ENCODE assay signal across 17 cellular contexts in genomic region chr10:29955308-29955935, GRCh38.
DNase-seq lines count a peak whose midpoint lies in the region; ATAC-seq and TF ChIP-seq lines count a peak whose summit lies in the region.
"Had no signal": no experiment of that assay in that cellular context is flagged by ENCODE, and none has a peak within 500 bp of the region (broad histone marks: within the 10 kb centered on the region; RNA-seq: fewer than 3 reads in every experiment).

No MANE protein-coding gene starts in this region.

- H3K9me3 Mint-ChIP-seq in chondrocyte (ENCODE audit: low read depth) = peaks cover 10% of the 10 kb centered on the region

- peak overlapping the region; percentile 1; the same call in 1 of the 2 replicates for H3K4me2 ChIP-seq in KMS-11

- H3K4me1 ChIP-seq in KMS-11 (ENCODE audit: low read depth, poor library complexity, severe bottlenecking) = peaks cover 14% of the 10 kb centered on the region

- H3K79me2 ChIP-seq in KMS-11 (ENCODE audit: insufficient read depth, low read depth) = no peaks in the 10 kb centered on the region

- H3K36me3 ChIP-seq in KMS-11 (ENCODE audit: insufficient read depth) = no peaks in the 10 kb centered on the region

- H3K27ac ChIP-seq in KMS-11 (no peak overlapping the region), coronary artery (no peak overlapping the region)

- no peak overlapping the region for H3K9ac ChIP-seq in KMS-11

- no peak for TF ChIP-seq CTCF in AG10803 (conservative IDR thresholded peaks at IDR 0.05; ENCODE audit: low read length)
- TF ChIP-seq CTCF in KMS-11 (conservative IDR thresholded peaks at IDR 0.05; ENCODE audit: low read depth, low read length) = no peak
- peak; percentile 26 for TF ChIP-seq CTCF in chondrocyte (IDR thresholded peaks at IDR 0.05)
- TF ChIP-seq CTCF in coronary artery (IDR thresholded peaks at IDR 0.05) = no peak

- no peak overlapping the region for H2AFZ ChIP-seq in KMS-11 (ENCODE audit: low read depth)

- H3K4me3 Mint-ChIP-seq in chondrocyte (ENCODE audit: unreplicated experiment) = no peak overlapping the region
- H3K4me3 Mint-ChIP-seq: stimulated activated memory B cell treated with anti-CD40 and anti-IgM and Interleukin-4, amounts not matched to agents 10 μg/mL and 1 μg/mL and 100 μg/mL, for 72 hours had no signal

- H3K4me3 ChIP-seq in AG10803 (ENCODE audit: low read length) (no peak overlapping the region), KMS-11 (IDR thresholded peaks at IDR 0.05; ENCODE audit: insufficient read depth, low read depth, low read length) (no peak overlapping the region), coronary artery (no peak overlapping the region)

- peak; percentile 40 for DNase-seq in AG10803 (ENCODE audit: low read depth)
- DNase-seq in chondrocyte (ENCODE audit: low spot score) = no peak
- DNase-seq in left lobe of liver (ENCODE audit: low spot score) = peak; percentile 72
- DNase-seq in coronary artery (ENCODE audit: low spot score) = no peak
- no peak for DNase-seq in amygdala (lab: John Stamatoyannopoulos, UW)
- no peak for DNase-seq in medulla oblongata (ENCODE audit: extremely low spot score)
- DNase-seq: activated CD4-positive, CD25-positive, alpha-beta regulatory T cell; activated naive CD4-positive, alpha-beta T cell; head of caudate nucleus; KG1; left ventricle myocardium superior; NCI-H146; NCI-H510A treated with DMSO at 0.1 percent for 48 hours had no signal

- H3K36me3 Mint-ChIP-seq in chondrocyte (ENCODE audit: low read depth) = no peaks in the 10 kb centered on the region
- H3K36me3 Mint-ChIP-seq: stimulated activated memory B cell treated with anti-CD40 and anti-IgM and Interleukin-4, amounts not matched to agents 10 μg/mL and 1 μg/mL and 100 μg/mL, for 72 hours had no signal

- no peaks in the 10 kb centered on the region for H4K20me1 ChIP-seq in KMS-11 (ENCODE audit: insufficient read depth)

- H3K4me1 Mint-ChIP-seq in chondrocyte (ENCODE audit: low read depth) = peaks cover 73% of the 10 kb centered on the region
- H3K4me1 Mint-ChIP-seq: stimulated activated memory B cell treated with anti-CD40 and anti-IgM and Interleukin-4, amounts not matched to agents 10 μg/mL and 1 μg/mL and 100 μg/mL, for 72 hours had no signal

- no peaks in the 10 kb centered on the region for H3K27me3 ChIP-seq in KMS-11 (ENCODE audit: insufficient read depth, low read depth)

- H3K27ac Mint-ChIP-seq in chondrocyte (ENCODE audit: unreplicated experiment) = peak overlapping the region; percentile 0
- H3K27ac Mint-ChIP-seq: stimulated activated memory B cell treated with anti-CD40 and anti-IgM and Interleukin-4, amounts not matched to agents 10 μg/mL and 1 μg/mL and 100 μg/mL, for 72 hours had no signal

- H3K27me3 Mint-ChIP-seq in chondrocyte (ENCODE audit: low read depth) = no peaks in the 10 kb centered on the region

- peak; percentile 23 for ATAC-seq in left lobe of liver
- no peak for ATAC-seq in GM21786 (IDR thresholded peaks at IDR 0.05; ENCODE audit: unreplicated experiment)
- ATAC-seq: HCT116; left ventricle myocardium superior; stimulated activated memory B cell treated with anti-CD40 and anti-IgM and Interleukin-4, amounts not matched to agents 10 μg/mL and 1 μg/mL and 100 μg/mL, for 72 hours had no signal

Comparison
In these comparisons a context has a peak if more than half of its experiments do, and no peak if none do; other contexts are left out.
1. DNase-seq: peak in AG10803 (single experiment) and left lobe of liver (single experiment); none in chondrocyte (single experiment), coronary artery (single experiment), amygdala (0 of 56) and medulla oblongata (single experiment).